In genomic region chr15:29403778-29404177, GRCh38 we compare ENCODE assay signal across 1 cellular context.
TF ChIP-seq lines count a peak whose summit lies in the region.

No MANE protein-coding gene starts in this region.

TF ChIP-seq in WTC11, 78 proteins besides CTCF, POLR2A, EP300 and RAD21 (continued from another document):
- TF ChIP-seq HMGXB4 (CRISPR knock-in tag; IDR thresholded peaks at IDR 0.05) (0 out of 2 replicates have a peak, but pooled peaks have one; percentile 48), PRDM15 (CRISPR knock-in tag; IDR thresholded peaks at IDR 0.05) (no peak), RORB (CRISPR knock-in tag; IDR thresholded peaks at IDR 0.05) (no peak), JUN (CRISPR knock-in tag; IDR thresholded peaks at IDR 0.05) (no peak), EMX1 (CRISPR knock-in tag; IDR thresholded peaks at IDR 0.05) (no peak), ZNF425 (CRISPR knock-in tag; conservative IDR thresholded peaks at IDR 0.05) (no peak), CREM (CRISPR knock-in tag; IDR thresholded peaks at IDR 0.05) (no peak), GABPB1 (CRISPR knock-in tag; IDR thresholded peaks at IDR 0.05) (no peak), ETV6 (CRISPR knock-in tag; IDR thresholded peaks at IDR 0.05) (no peak), FOXJ3 (CRISPR knock-in tag; IDR thresholded peaks at IDR 0.05; ENCODE audit: borderline replicate concordance) (no peak), ELF4 (CRISPR knock-in tag; IDR thresholded peaks at IDR 0.05; ENCODE audit: low read depth) (no peak), ZNF138 (CRISPR knock-in tag; conservative IDR thresholded peaks at IDR 0.05) (0 out of 2 replicates have a peak, but pooled peaks have one; percentile 20), TEAD1 (CRISPR knock-in tag; IDR thresholded peaks at IDR 0.05) (no peak), CDX4 (CRISPR knock-in tag; IDR thresholded peaks at IDR 0.05; ENCODE audit: borderline replicate concordance) (no peak), NFE2L1 (CRISPR knock-in tag; IDR thresholded peaks at IDR 0.05) (no peak), ZNF263 (CRISPR knock-in tag; IDR thresholded peaks at IDR 0.05; ENCODE audit: low read depth) (peak; percentile 99), AR (CRISPR knock-in tag; IDR thresholded peaks at IDR 0.05) (no peak), ATF1 (CRISPR knock-in tag; IDR thresholded peaks at IDR 0.05) (no peak), AFF4 (CRISPR knock-in tag; IDR thresholded peaks at IDR 0.05; ENCODE audit: borderline replicate concordance) (no peak), FOXP1 (CRISPR knock-in tag; IDR thresholded peaks at IDR 0.05; ENCODE audit: borderline replicate concordance) (no peak), ZBTB21 (CRISPR knock-in tag; IDR thresholded peaks at IDR 0.05; ENCODE audit: borderline replicate concordance) (0 out of 2 replicates have a peak, but pooled peaks have one; percentile 28)
